ENCODE assay signal across 1 cellular context in genomic region chr1:47951545-47952235, GRCh38.
TF ChIP-seq lines count a peak whose summit lies in the region.

No MANE protein-coding gene starts in this region.

TF ChIP-seq in liver, 16 proteins besides CTCF, POLR2A, EP300 and RAD21:
- TF ChIP-seq YY1 (IDR thresholded peaks at IDR 0.05) (no peak), JUND (IDR thresholded peaks at IDR 0.05) (no peak), HNF4A (conservative IDR thresholded peaks at IDR 0.05) (no peak), NR2F2 (IDR thresholded peaks at IDR 0.05) (no peak), MAX (IDR thresholded peaks at IDR 0.05) (no peak), FOXA2 (IDR thresholded peaks at IDR 0.05) (no peak), TAF1 (conservative IDR thresholded peaks at IDR 0.05) (no peak)
